1 cellular context compared by ENCODE assay signal in genomic region chr1:228158690-228159665, GRCh38.
TF ChIP-seq lines count a peak whose summit lies in the region.

No MANE protein-coding gene starts in this region.

TF ChIP-seq in GM23338, 12 proteins besides CTCF, POLR2A, EP300 and RAD21 (continued from another document):
- TF ChIP-seq REST (IDR thresholded peaks at IDR 0.05; ENCODE audit: unreplicated experiment) (no peak), ETS1 (IDR thresholded peaks at IDR 0.05) (no peak), STAT1 (IDR thresholded peaks at IDR 0.05; ENCODE audit: unreplicated experiment) (no peak), POLR2AphosphoS5 (IDR thresholded peaks at IDR 0.05; ENCODE audit: low read depth) (no peak), EZH2phosphoT487 (IDR thresholded peaks at IDR 0.05; ENCODE audit: unreplicated experiment) (no peak), ZNF462 (CRISPR knock-in tag; IDR thresholded peaks at IDR 0.05) (no peak), JUNB (IDR thresholded peaks at IDR 0.05; ENCODE audit: unreplicated experiment) (no peak), NANOG (IDR thresholded peaks at IDR 0.05; ENCODE audit: borderline replicate concordance) (no peak), ZNF331 (CRISPR knock-in tag; IDR thresholded peaks at IDR 0.05; ENCODE audit: low read depth) (no peak)
